ENCODE assay signal across 12 cellular contexts in the genomic region with DNA sequence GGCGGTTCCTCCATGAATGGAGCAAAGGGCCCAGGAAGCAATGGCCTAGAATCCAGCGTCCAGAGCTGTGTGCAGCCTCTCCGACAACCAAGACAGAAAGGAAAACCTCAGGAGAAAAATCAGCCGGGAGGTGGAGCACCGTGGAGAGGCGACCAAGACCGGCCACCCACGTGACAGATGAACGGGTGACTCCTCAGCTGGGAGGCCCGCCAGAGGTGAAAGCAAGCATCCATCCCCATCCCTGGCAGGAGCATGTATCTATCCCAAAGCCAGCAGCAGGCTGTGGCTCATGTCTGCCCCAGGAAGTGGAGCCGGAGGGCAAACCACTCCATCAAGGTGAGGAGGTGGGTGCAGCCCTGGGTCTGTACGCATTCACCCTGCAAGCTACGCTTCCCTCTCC. TPM values are rescaled to one million over a fixed set of nuclear protein-coding genes. Genes with fewer than 3 reads are reported as not detected.
"Had no signal": no experiment of that assay in that cellular context is flagged by ENCODE, and none has a peak within 500 bp of the region (broad histone marks: within the 10 kb centered on the region; RNA-seq: fewer than 3 reads in every experiment).

No MANE protein-coding gene starts in this region.

- DNase-seq: activated CD4-positive, alpha-beta T cell treated with anti-CD3 and anti-CD28 coated beads, Interleukin-2, amount 50 U/mL, for 1 hour; activated CD4-positive, CD25-positive, alpha-beta regulatory T cell; esophagus squamous epithelium; foreskin melanocyte; islet precursor cell; left ventricle myocardium superior; mesenchymal stem cell; transverse colon had no signal

- H3K9me3 ChIP-seq: breast epithelium, esophagus squamous epithelium, transverse colon had no signal

- ATAC-seq: activated naive CD4-positive, alpha-beta T cell treated with anti-CD3 and anti-CD28 coated beads, Interleukin-2, amount 50 U/mL, for 72 hours; left ventricle myocardium superior had no signal

- H3K27me3 ChIP-seq: transverse colon had no signal

- H3K27ac ChIP-seq: breast epithelium, esophagus squamous epithelium, skin epidermis, transverse colon had no signal

- H3K4me3 ChIP-seq: breast epithelium, esophagus squamous epithelium, skin epidermis, transverse colon had no signal

- H3K4me1 ChIP-seq: breast epithelium, transverse colon had no signal

- H3K36me3 ChIP-seq: breast epithelium, esophagus squamous epithelium, transverse colon had no signal

RNA-seq across cellular contexts. Expression of a gene that starts 52.1 kb away (rescaled TPM):
- total RNA-seq: activated CD8-positive, alpha-beta memory T cell treated with anti-CD3 and anti-CD28 coated beads for 36 hours; activated naive CD4-positive, alpha-beta T cell treated with anti-CD3 and anti-CD28 coated beads, Interleukin-2, amount 50 U/mL, for 72 hours had no signal
